Comparison of ENCODE assay signal across 1 cellular context in genomic region chr18:22977847-22978701, GRCh38.
TF ChIP-seq lines count a peak whose summit lies in the region.

No MANE protein-coding gene starts in this region.

TF ChIP-seq in SK-N-SH, 30 proteins besides CTCF, POLR2A, EP300 and RAD21 (continued from another document):
- TF ChIP-seq, protein P1, sequence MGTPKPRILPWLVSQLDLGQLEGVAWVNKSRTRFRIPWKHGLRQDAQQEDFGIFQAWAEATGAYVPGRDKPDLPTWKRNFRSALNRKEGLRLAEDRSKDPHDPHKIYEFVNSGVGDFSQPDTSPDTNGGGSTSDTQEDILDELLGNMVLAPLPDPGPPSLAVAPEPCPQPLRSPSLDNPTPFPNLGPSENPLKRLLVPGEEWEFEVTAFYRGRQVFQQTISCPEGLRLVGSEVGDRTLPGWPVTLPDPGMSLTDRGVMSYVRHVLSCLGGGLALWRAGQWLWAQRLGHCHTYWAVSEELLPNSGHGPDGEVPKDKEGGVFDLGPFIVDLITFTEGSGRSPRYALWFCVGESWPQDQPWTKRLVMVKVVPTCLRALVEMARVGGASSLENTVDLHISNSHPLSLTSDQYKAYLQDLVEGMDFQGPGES (IDR thresholded peaks at IDR 0.05; ENCODE audit: low read depth, low read length), result no peak
- TF ChIP-seq MAX (IDR thresholded peaks at IDR 0.05; ENCODE audit: low read depth) (no peak), FOSL2 (IDR thresholded peaks at IDR 0.05; ENCODE audit: borderline replicate concordance, low read depth) (peak; percentile 84; the same call in 1 of the 2 replicates)
TF ChIP-seq in SK-N-SH: peak in this region for 5.
